In the genomic region with DNA sequence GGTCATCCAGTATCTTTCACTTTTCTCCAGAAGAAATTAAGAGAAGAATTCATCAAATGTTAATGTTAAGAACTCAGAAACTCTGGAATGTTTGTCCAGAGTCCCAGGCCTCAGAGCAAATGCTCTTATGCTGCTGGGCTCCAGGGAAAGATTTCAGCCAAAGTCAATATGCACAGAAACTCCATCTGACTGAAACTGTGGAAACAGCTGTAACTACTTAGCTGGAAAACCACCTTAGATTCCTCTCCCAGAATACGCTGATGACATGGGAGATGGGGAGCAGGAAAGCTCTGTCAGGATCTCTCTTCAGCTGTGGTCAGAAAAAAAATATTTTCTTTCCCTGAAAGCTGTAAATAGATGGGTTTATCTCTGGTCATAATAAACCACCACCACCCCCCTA, we compare ENCODE assay signal across 16 cellular contexts.
DNase-seq lines count a peak whose midpoint lies in the region; FAIRE-seq and TF ChIP-seq lines count a peak whose summit lies in the region.
"Had no signal": no experiment of that assay in that cellular context is flagged by ENCODE, and none has a peak within 500 bp of the region (broad histone marks: within the 10 kb centered on the region; RNA-seq: fewer than 3 reads in every experiment).

No MANE protein-coding gene starts in this region.

- peak overlapping the region; percentile 94 for H3K27ac Mint-ChIP-seq in nephron progenitor cell
- no peak overlapping the region for H3K27ac Mint-ChIP-seq in activated T-helper 1 cell treated with anti-CD3 and anti-CD28 coated beads, Interleukin-12 subunit alpha, Interleukin-12 subunit beta, Interleukin-2, Interleukin-4 antibody, amounts not matched to agents 30 ng/mL and 10 ng/mL and 1 ng/mL, durations not matched to agents 14 hours and 24 hours and 36 hours
- H3K27ac Mint-ChIP-seq: GM23338, type B pancreatic cell had no signal

- H3K4me3 ChIP-seq in AG09309 (ENCODE audit: control insufficient read depth, low read depth, low read length) (no peak overlapping the region), kidney (ENCODE audit: low read length in 2 of 2) (no peak overlapping the region)
- H3K4me3 ChIP-seq: ascending aorta, GM23338, prostate gland had no signal

- no peak overlapping the region for H3K4me3 Mint-ChIP-seq in nephron progenitor cell
- H3K4me3 Mint-ChIP-seq in activated T-helper 1 cell treated with anti-CD3 and anti-CD28 coated beads, Interleukin-12 subunit alpha, Interleukin-12 subunit beta, Interleukin-2, Interleukin-4 antibody, amounts not matched to agents 30 ng/mL and 10 ng/mL and 1 ng/mL, durations not matched to agents 14 hours and 24 hours and 36 hours = no peak overlapping the region
- H3K4me3 Mint-ChIP-seq: GM23338, type B pancreatic cell had no signal

- TF ChIP-seq CTCF in AG09309 (IDR thresholded peaks at IDR 0.05; ENCODE audit: control insufficient read depth, insufficient read depth, low read depth, low read length, missing control alignments) = no peak
- TF ChIP-seq CTCF in nephron progenitor cell (IDR thresholded peaks at IDR 0.05) = no peak
- no peak for TF ChIP-seq CTCF in kidney (IDR thresholded peaks at IDR 0.05; ENCODE audit: borderline replicate concordance, extremely low read depth, insufficient read depth)

- H3K27ac ChIP-seq in kidney (ENCODE audit: low read depth in 2 of 2, low read length in 2 of 2) = no peak overlapping the region
- H3K27ac ChIP-seq: ascending aorta, C4-2B, prostate gland had no signal

- H3K9me3 ChIP-seq in kidney (ENCODE audit: control insufficient read depth in 1 of 2, low read length in 2 of 2) = no peaks in the 10 kb centered on the region
- H3K9me3 ChIP-seq: ascending aorta, prostate gland had no signal

- H3K36me3 Mint-ChIP-seq in nephron progenitor cell (ENCODE audit: low read depth) = peaks cover 24% of the 10 kb centered on the region
- no peaks in the 10 kb centered on the region for H3K36me3 Mint-ChIP-seq in activated T-helper 1 cell treated with anti-CD3 and anti-CD28 coated beads, Interleukin-12 subunit alpha, Interleukin-12 subunit beta, Interleukin-2, Interleukin-4 antibody, amounts not matched to agents 30 ng/mL and 10 ng/mL and 1 ng/mL, durations not matched to agents 14 hours and 24 hours and 36 hours (ENCODE audit: low read depth)

- H3K4me1 ChIP-seq in kidney (ENCODE audit: control insufficient read depth in 1 of 2, insufficient read depth in 1 of 2, low read depth in 1 of 2, low read length in 2 of 2) = no peaks in the 10 kb centered on the region
- H3K4me1 ChIP-seq: prostate gland had no signal

- intact Hi-C loops in activated T-helper 1 cell treated with anti-CD3 and anti-CD28 coated beads, Interleukin-12 subunit alpha, Interleukin-12 subunit beta, Interleukin-2, Interleukin-4 antibody, amounts not matched to agents 30 ng/mL and 10 ng/mL and 1 ng/mL, durations not matched to agents 14 hours and 24 hours and 36 hours (cut with micrococcal nuclease) = no loop called here
- intact Hi-C loops in kidney (cut with DNase I) = no loop called here

- no peak for FAIRE-seq in kidney (lab: Jason Lieb, UNC)
- FAIRE-seq: RCC 7860 had no signal

- H3K9ac ChIP-seq in kidney (ENCODE audit: low read length in 2 of 2) = no peak overlapping the region

- H3K27me3 Mint-ChIP-seq in nephron progenitor cell (ENCODE audit: low read depth, poor library complexity) = no peaks in the 10 kb centered on the region
- no peaks in the 10 kb centered on the region for H3K27me3 Mint-ChIP-seq in activated T-helper 1 cell treated with anti-CD3 and anti-CD28 coated beads, Interleukin-12 subunit alpha, Interleukin-12 subunit beta, Interleukin-2, Interleukin-4 antibody, amounts not matched to agents 30 ng/mL and 10 ng/mL and 1 ng/mL, durations not matched to agents 14 hours and 24 hours and 36 hours (ENCODE audit: insufficient read depth)
- H3K27me3 Mint-ChIP-seq: type B pancreatic cell had no signal

- H3K4me1 Mint-ChIP-seq in nephron progenitor cell = peaks cover 15% of the 10 kb centered on the region
- no peaks in the 10 kb centered on the region for H3K4me1 Mint-ChIP-seq in activated T-helper 1 cell treated with anti-CD3 and anti-CD28 coated beads, Interleukin-12 subunit alpha, Interleukin-12 subunit beta, Interleukin-2, Interleukin-4 antibody, amounts not matched to agents 30 ng/mL and 10 ng/mL and 1 ng/mL, durations not matched to agents 14 hours and 24 hours and 36 hours (ENCODE audit: low read depth)

- H3K36me3 ChIP-seq in kidney (ENCODE audit: control insufficient read depth in 1 of 2, insufficient read depth in 2 of 2, low read length in 2 of 2) = no peaks in the 10 kb centered on the region
- H3K36me3 ChIP-seq: ascending aorta, prostate gland had no signal

- peaks cover 28% of the 10 kb centered on the region for H3K9me3 Mint-ChIP-seq in nephron progenitor cell
- peaks cover 4% of the 10 kb centered on the region for H3K9me3 Mint-ChIP-seq in activated T-helper 1 cell treated with anti-CD3 and anti-CD28 coated beads, Interleukin-12 subunit alpha, Interleukin-12 subunit beta, Interleukin-2, Interleukin-4 antibody, amounts not matched to agents 30 ng/mL and 10 ng/mL and 1 ng/mL, durations not matched to agents 14 hours and 24 hours and 36 hours

- DNase-seq in AG09309 (ENCODE audit: low read depth) = peak; percentile 95
- peak; percentile 13 for DNase-seq in NCI-H2196 treated with DMSO at 0.1 percent for 48 hours (lab: John Stamatoyannopoulos, UW; ENCODE audit: unreplicated experiment)
- DNase-seq in fibroblast of gingiva (ENCODE audit: low read depth) = peak; percentile 88
- no peak for DNase-seq in nephron progenitor cell
- DNase-seq in COLO829 (ENCODE audit: low spot score) = no peak
- no peak for DNase-seq in NCI-H748 treated with DMSO at 0.1 percent for 48 hours (lab: John Stamatoyannopoulos, UW)
- no peak for DNase-seq in activated T-helper 1 cell treated with anti-CD3 and anti-CD28 coated beads, Interleukin-12 subunit alpha, Interleukin-12 subunit beta, Interleukin-2, Interleukin-4 antibody, amounts not matched to agents 30 ng/mL and 10 ng/mL and 1 ng/mL, durations not matched to agents 14 hours and 24 hours and 36 hours (ENCODE audit: low spot score)
- no peak for DNase-seq in kidney
- DNase-seq: erythroblast, NCI-H2107 had no signal

Comparison
In these comparisons a context has a peak if more than half of its experiments do, and no peak if none do; other contexts are left out.
1. DNase-seq: peak in AG09309 (single experiment), NCI-H2196 treated with DMSO at 0.1 percent for 48 hours (single experiment) and fibroblast of gingiva (single experiment); none in nephron progenitor cell (single experiment), COLO829 (single experiment), NCI-H748 treated with DMSO at 0.1 percent for 48 hours (single experiment), activated T-helper 1 cell treated with anti-CD3 and anti-CD28 coated beads, Interleukin-12 subunit alpha, Interleukin-12 subunit beta, Interleukin-2, Interleukin-4 antibody, amounts not matched to agents 30 ng/mL and 10 ng/mL and 1 ng/mL, durations not matched to agents 14 hours and 24 hours and 36 hours (single experiment) and kidney (single experiment).